23 cellular contexts compared by ENCODE assay signal in the genomic region with DNA sequence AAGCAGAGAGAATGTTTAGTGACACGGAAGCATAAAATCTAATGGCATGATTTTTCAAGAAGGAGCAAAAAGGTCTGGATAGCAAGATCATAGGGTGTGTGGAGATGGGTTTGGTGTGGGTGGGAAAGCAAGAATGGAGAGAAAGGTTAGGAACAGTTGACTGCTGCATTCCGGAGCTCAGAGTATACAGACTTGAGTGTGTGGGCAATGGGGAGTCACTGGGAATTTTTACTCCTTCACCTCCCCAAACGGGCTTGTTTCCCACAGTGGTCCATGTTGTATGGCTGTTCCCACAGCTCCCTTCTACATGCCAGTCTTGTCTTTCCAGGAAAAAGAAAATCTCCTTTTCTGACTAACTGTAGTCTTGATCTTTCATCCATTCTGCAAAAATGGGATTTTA.
DNase-seq lines count a peak whose midpoint lies in the region; ATAC-seq, FAIRE-seq and TF ChIP-seq lines count a peak whose summit lies in the region.
"Had no signal": no experiment of that assay in that cellular context is flagged by ENCODE, and none has a peak within 500 bp of the region (broad histone marks: within the 10 kb centered on the region; RNA-seq: fewer than 3 reads in every experiment).

No MANE protein-coding gene starts in this region.

- peaks cover 37% of the 10 kb centered on the region for H3K4me1 Mint-ChIP-seq in activated naive CD8-positive, alpha-beta T cell (ENCODE audit: low read depth)
- peaks cover 27% of the 10 kb centered on the region for H3K4me1 Mint-ChIP-seq in activated naive CD8-positive, alpha-beta T cell treated with anti-CD3 and anti-CD28 coated beads for 36 hours
- H3K4me1 Mint-ChIP-seq in astrocyte (ENCODE audit: low read depth, unreplicated experiment): peaks cover 22% of the 10 kb centered on the region

- no peak for TF ChIP-seq POLR2A in IMR-90 (IDR thresholded peaks at IDR 0.05; ENCODE audit: low read depth, low read length)
- no peak for TF ChIP-seq POLR2A in lower leg skin (IDR thresholded peaks at IDR 0.05)

- no peak for DNase-seq in activated naive CD8-positive, alpha-beta T cell treated with anti-CD3 and anti-CD28 coated beads for 36 hours
- DNase-seq in IMR-90 (no peak), astrocyte (ENCODE audit: low read depth) (peak; percentile 53), renal cortical epithelial cell (ENCODE audit: low read depth) (peak; percentile 52), dermis blood vessel endothelial cell (no peak), NCI-H1694 (lab: John Stamatoyannopoulos, UW) (no peak), lower leg skin (ENCODE audit: low spot score in 2 of 2) (no peak)
- DNase-seq: central memory CD4-positive, alpha-beta T cell; COR-L47; dorsolateral prefrontal cortex; glutamatergic neuron; NCI-H1694 treated with DMSO at 0.1 percent for 48 hours; NCI-H2171 treated with DMSO at 0.1 percent for 48 hours; NCI-H524 treated with DMSO at 0.1 percent for 48 hours; stimulated activated CD4-positive, alpha-beta T cell treated with anti-CD3 and anti-CD28 coated beads, Interleukin-12 subunit alpha, Interleukin-12 subunit beta, amount 100 ng/mL, for 4 hours; stimulated activated CD4-positive, alpha-beta T cell treated with anti-CD3 and anti-CD28 coated beads, Interleukin-4, amount 100 ng/mL, for 24 hours; stimulated activated naive B cell treated with anti-CD40 and anti-IgM and Interleukin-4, amounts not matched to agents 10 μg/mL and 1 μg/mL and 100 μg/mL, for 72 hours had no signal

- in situ Hi-C loops in IMR-90 (cut with MboI; ENCODE audit: low sequenced_read_pairs): no loop called here

- peak overlapping the region; percentile 52 for H3K14ac ChIP-seq in IMR-90 (replicated peaks; ENCODE audit: low read depth, low read length)

- CTCF ChIA-PET in IMR-90 (lab: Yijun Ruan, JAX): no interaction called here

- H3K4me1 ChIP-seq in IMR-90 (ENCODE audit: control insufficient read depth, insufficient read depth, low read length) (peaks cover 10% of the 10 kb centered on the region), astrocyte (ENCODE audit: insufficient read depth, low read length) (peaks cover 23% of the 10 kb centered on the region)
- H3K4me1 ChIP-seq: HAP-1 had no signal

- no peak overlapping the region for H2BK120ac ChIP-seq in IMR-90 (ENCODE audit: low read depth, low read length)

- no peaks in the 10 kb centered on the region for H3K9me3 Mint-ChIP-seq in activated naive CD8-positive, alpha-beta T cell (ENCODE audit: low read depth)
- H3K9me3 Mint-ChIP-seq in activated naive CD8-positive, alpha-beta T cell treated with anti-CD3 and anti-CD28 coated beads for 36 hours: no peaks in the 10 kb centered on the region
- no peaks in the 10 kb centered on the region for H3K9me3 Mint-ChIP-seq in astrocyte (ENCODE audit: unreplicated experiment)
- H3K9me3 Mint-ChIP-seq: memory B cell; T-helper 1 cell treated with Interleukin-12 subunit alpha and Interleukin-12 subunit beta and Interleukin-4 antibody, amounts not matched to agents 30 μg/mL and 1 μg/mL, for 36 hours had no signal

- no peaks in the 10 kb centered on the region for H3K27me3 ChIP-seq in IMR-90 (ENCODE audit: control insufficient read depth, insufficient read depth, low read length)
- H3K27me3 ChIP-seq in astrocyte (ENCODE audit: insufficient read depth, low read length): no peaks in the 10 kb centered on the region
- H3K27me3 ChIP-seq: BLaER1 treated with 17β-estradiol and CSF1 and Interleukin-3, amounts not matched to agents 10 nM and 100 nM; dorsolateral prefrontal cortex; neutrophil had no signal

- FAIRE-seq in astrocyte (lab: Jason Lieb, UNC): no peak

- TF ChIP-seq CTCF in IMR-90 (conservative IDR thresholded peaks at IDR 0.05; ENCODE audit: low read depth, low read length) (no peak), astrocyte (IDR thresholded peaks at IDR 0.05; ENCODE audit: insufficient read depth, low read depth, low read length) (no peak), lower leg skin (IDR thresholded peaks at IDR 0.05) (no peak)

- TF ChIP-seq RAD21 in IMR-90 (IDR thresholded peaks at IDR 0.05; ENCODE audit: low read length): no peak

- H3K4ac ChIP-seq in IMR-90 (ENCODE audit: low read depth, low read length): peak overlapping the region; percentile 5; the same call in 1 of the 2 replicates

- no peak overlapping the region for H3K56ac ChIP-seq in IMR-90 (ENCODE audit: extremely low read depth, insufficient read depth, low read length)

- H2BK20ac ChIP-seq in IMR-90 (ENCODE audit: low read depth, low read length): no peak overlapping the region

- intact Hi-C loops in IMR-90 (cut with micrococcal nuclease) (no loop called here), lower leg skin (cut with DNase I; ENCODE audit: low total_unique reads) (no loop called here)

- H3K27ac ChIP-seq in IMR-90 (ENCODE audit: insufficient read depth, low read length) (no peak overlapping the region), astrocyte (ENCODE audit: low read depth, low read length) (peak overlapping the region; percentile 11)
- H3K27ac ChIP-seq: BLaER1 treated with 17β-estradiol and CSF1 and Interleukin-3, amounts not matched to agents 10 nM and 100 nM; neutrophil had no signal

- H3K79me1 ChIP-seq in IMR-90 (ENCODE audit: low read depth in 1 of 2, low read length in 2 of 2): peaks cover 52 to 72% of the 10 kb centered on the region in 2 experiments

- H3K4me3 Mint-ChIP-seq in activated naive CD8-positive, alpha-beta T cell: no peak overlapping the region
- H3K4me3 Mint-ChIP-seq in activated naive CD8-positive, alpha-beta T cell treated with anti-CD3 and anti-CD28 coated beads for 36 hours: no peak overlapping the region
- H3K4me3 Mint-ChIP-seq in astrocyte (ENCODE audit: unreplicated experiment): peak overlapping the region; percentile 25
- H3K4me3 Mint-ChIP-seq: memory B cell; stimulated activated naive B cell treated with anti-CD40 and anti-IgM and Interleukin-4, amounts not matched to agents 10 μg/mL and 1 μg/mL and 100 μg/mL, for 72 hours; T-helper 1 cell treated with Interleukin-12 subunit alpha and Interleukin-12 subunit beta and Interleukin-4 antibody, amounts not matched to agents 30 μg/mL and 1 μg/mL, for 36 hours had no signal

- no peaks in the 10 kb centered on the region for H3K9me3 ChIP-seq in IMR-90 (ENCODE audit: control insufficient read depth, insufficient read depth, low read length)
- H3K9me3 ChIP-seq in astrocyte (ENCODE audit: insufficient read depth, low read depth, low read length): no peaks in the 10 kb centered on the region
- H3K9me3 ChIP-seq: BLaER1 treated with 17β-estradiol and CSF1 and Interleukin-3, amounts not matched to agents 10 nM and 100 nM; HAP-1; neutrophil had no signal

- H3K27ac Mint-ChIP-seq in activated naive CD8-positive, alpha-beta T cell: peak overlapping the region; percentile 7
- no peak overlapping the region for H3K27ac Mint-ChIP-seq in activated naive CD8-positive, alpha-beta T cell treated with anti-CD3 and anti-CD28 coated beads for 36 hours
- H3K27ac Mint-ChIP-seq in astrocyte (ENCODE audit: unreplicated experiment): peak overlapping the region; percentile 77
- H3K27ac Mint-ChIP-seq: memory B cell; stimulated activated naive B cell treated with anti-CD40 and anti-IgM and Interleukin-4, amounts not matched to agents 10 μg/mL and 1 μg/mL and 100 μg/mL, for 72 hours had no signal

- H3K18ac ChIP-seq in IMR-90 (ENCODE audit: low read depth, low read length): peak overlapping the region; percentile 28; the same call in 1 of the 2 replicates

- H3K36me3 Mint-ChIP-seq in activated naive CD8-positive, alpha-beta T cell: peaks cover 24% of the 10 kb centered on the region
- peaks cover 45% of the 10 kb centered on the region for H3K36me3 Mint-ChIP-seq in activated naive CD8-positive, alpha-beta T cell treated with anti-CD3 and anti-CD28 coated beads for 36 hours
- H3K36me3 Mint-ChIP-seq in astrocyte (ENCODE audit: low read depth, unreplicated experiment): peaks cover 19% of the 10 kb centered on the region

- no TSS peak for BruUV-seq in IMR-90 (replicated peaks; lab: Mats Ljungman, UMichigan)

- no peak overlapping the region for H4K5ac ChIP-seq in IMR-90 (ENCODE audit: low read depth, low read length)

- 100% methylated on average over 1 of the region's 3 CpGs; no CpG with 5 or more reads in 1 of the 2 experiments for WGBS in IMR-90 (ENCODE audit: extremely low coverage in 2 of 2, insufficient read length in 1 of 2), 2 experiments
- WGBS in lower leg skin, 2 donors: 88% methylated on average over 3 of the region's 3 CpGs

- H3K4me2 ChIP-seq in IMR-90 (ENCODE audit: low read depth, low read length): no peak overlapping the region
- H3K4me2 ChIP-seq in astrocyte (ENCODE audit: low read length): no peak overlapping the region
- H3K4me2 ChIP-seq: BLaER1 treated with 17β-estradiol and CSF1 and Interleukin-3, amounts not matched to agents 10 nM and 100 nM had no signal

- H3K9me1 ChIP-seq in IMR-90 (ENCODE audit: insufficient read depth, low read length): peaks cover 28% of the 10 kb centered on the region

- peak overlapping the region; percentile 74; the same call in 1 of the 2 replicates for H3K23ac ChIP-seq in IMR-90 (ENCODE audit: low read depth, low read length)

- no peak overlapping the region for H2AFZ ChIP-seq in IMR-90 (replicated peaks; ENCODE audit: low read length, poor library complexity)
- no peak overlapping the region for H2AFZ ChIP-seq in astrocyte (ENCODE audit: low read depth, low read length)

- H2AK9ac ChIP-seq in IMR-90 (replicated peaks; ENCODE audit: low read depth, low read length, poor library complexity): no peak overlapping the region

- H4K20me1 ChIP-seq in IMR-90 (ENCODE audit: insufficient read depth, low read length): peaks cover 14% of the 10 kb centered on the region; the same call in 1 of the 2 replicates
- H4K20me1 ChIP-seq in astrocyte (ENCODE audit: insufficient read depth, low read length): no peaks in the 10 kb centered on the region
- H4K20me1 ChIP-seq: BLaER1 treated with 17β-estradiol and CSF1 and Interleukin-3, amounts not matched to agents 10 nM and 100 nM had no signal

- peak overlapping the region in 1 of 2 experiments; percentile 51; a peak in 2 of 4 replicates for H4K8ac ChIP-seq in IMR-90 (ENCODE audit: low read depth in 2 of 2, low read length in 2 of 2)

- no peaks in the 10 kb centered on the region for H3K27me3 Mint-ChIP-seq in activated naive CD8-positive, alpha-beta T cell
- H3K27me3 Mint-ChIP-seq in activated naive CD8-positive, alpha-beta T cell treated with anti-CD3 and anti-CD28 coated beads for 36 hours: no peaks in the 10 kb centered on the region
- no peaks in the 10 kb centered on the region for H3K27me3 Mint-ChIP-seq in astrocyte (ENCODE audit: low read depth, unreplicated experiment)
- H3K27me3 Mint-ChIP-seq: memory B cell; stimulated activated naive B cell treated with anti-CD40 and anti-IgM and Interleukin-4, amounts not matched to agents 10 μg/mL and 1 μg/mL and 100 μg/mL, for 72 hours had no signal

- H3K9ac ChIP-seq in IMR-90 (ENCODE audit: low read depth, low read length) (no peak overlapping the region), astrocyte (ENCODE audit: low read length) (no peak overlapping the region)
- H3K9ac ChIP-seq: BLaER1 treated with 17β-estradiol and CSF1 and Interleukin-3, amounts not matched to agents 10 nM and 100 nM had no signal

- peaks cover 83% of the 10 kb centered on the region for H3K79me2 ChIP-seq in astrocyte (ENCODE audit: insufficient read depth, low read length)

- H3K36me3 ChIP-seq in IMR-90 (ENCODE audit: control insufficient read depth, insufficient read depth, low read length): peaks cover 16% of the 10 kb centered on the region
- peaks cover 8% of the 10 kb centered on the region for H3K36me3 ChIP-seq in astrocyte (ENCODE audit: insufficient read depth, low read length)
- H3K36me3 ChIP-seq: HAP-1, neutrophil had no signal

- H2BK5ac ChIP-seq in IMR-90 (ENCODE audit: low read depth, low read length, poor library complexity, severe bottlenecking): peak overlapping the region; percentile 17

- ATAC-seq in IMR-90 (ENCODE audit: low read depth): no peak
- ATAC-seq: stimulated activated naive B cell treated with anti-CD40 and anti-IgM and Interleukin-4, amounts not matched to agents 10 μg/mL and 1 μg/mL and 100 μg/mL, for 72 hours had no signal

- no peak overlapping the region; the same call in 2 of the 3 replicates for H2BK15ac ChIP-seq in IMR-90 (ENCODE audit: low read depth, low read length)

- H2AK5ac ChIP-seq in IMR-90 (ENCODE audit: low read depth, low read length): peak overlapping the region; percentile 29; the same call in 1 of the 2 replicates

- no peak overlapping the region for H4K91ac ChIP-seq in IMR-90 (ENCODE audit: insufficient read depth, low read depth, low read length)

- H3K4me3 ChIP-seq in IMR-90 (ENCODE audit: insufficient read depth, low read depth, low read length): no peak overlapping the region
- H3K4me3 ChIP-seq in astrocyte (ENCODE audit: insufficient read depth, low read depth, low read length): no peak overlapping the region
- H3K4me3 ChIP-seq in lower leg skin (ENCODE audit: low read depth, poor library complexity, severe bottlenecking): no peak overlapping the region
- H3K4me3 ChIP-seq: BLaER1 treated with 17β-estradiol and CSF1 and Interleukin-3, amounts not matched to agents 10 nM and 100 nM; dorsolateral prefrontal cortex; HAP-1 had no signal

- dilution Hi-C loops in IMR-90 (cut with HindIII; ENCODE audit: low sequenced_read_pairs, unreplicated experiment): no loop called here

- POLR2A ChIA-PET in IMR-90 (lab: Charles Lee; ENCODE audit: unreplicated experiment): no interaction called here

Comparison
In these comparisons a context has a peak if more than half of its experiments do, and no peak if none do; other contexts are left out.
1. DNase-seq: peak in astrocyte (single experiment) and renal cortical epithelial cell (single experiment); none in activated naive CD8-positive, alpha-beta T cell treated with anti-CD3 and anti-CD28 coated beads for 36 hours (single experiment), IMR-90 (single experiment), dermis blood vessel endothelial cell (single experiment), NCI-H1694 (single experiment) and lower leg skin (0 of 2).